ENCODE assay signal across 21 cellular contexts in genomic region chr11:89516496-89516895, GRCh38. TPM values are rescaled to one million over a fixed set of nuclear protein-coding genes. Genes with fewer than 3 reads are reported as not detected.
"Had no signal": no experiment of that assay in that cellular context is flagged by ENCODE, and none has a peak within 500 bp of the region (broad histone marks: within the 10 kb centered on the region; RNA-seq: fewer than 3 reads in every experiment).

No MANE protein-coding gene starts in this region.

- H3K27me3 Mint-ChIP-seq: naive thymus-derived CD8-positive, alpha-beta T cell had no signal

- H3K4me3 Mint-ChIP-seq: naive thymus-derived CD8-positive, alpha-beta T cell; neural crest cell had no signal

- ATAC-seq: left colon; left ventricle myocardium superior; mucosa of descending colon; naive thymus-derived CD8-positive, alpha-beta T cell had no signal

- H3K4me3 ChIP-seq: colonic mucosa, lung, mucosa of descending colon, ovary, right atrium auricular region, sigmoid colon, upper lobe of left lung, uterus had no signal

- H3K4me1 ChIP-seq: colonic mucosa, right atrium auricular region, sigmoid colon, upper lobe of left lung, uterus had no signal

- H3K27ac Mint-ChIP-seq: naive thymus-derived CD8-positive, alpha-beta T cell had no signal

- H3K27me3 ChIP-seq: colonic mucosa, ovary, right atrium auricular region, sigmoid colon, upper lobe of left lung, uterus had no signal

- H3K9me3 ChIP-seq: colonic mucosa, mucosa of descending colon, ovary, sigmoid colon, upper lobe of left lung, uterus had no signal

- H3K36me3 ChIP-seq: colonic mucosa, ovary, right atrium auricular region, sigmoid colon, upper lobe of left lung, uterus had no signal

- H3K27ac ChIP-seq: colonic mucosa, ovary, right atrium auricular region, sigmoid colon, upper lobe of left lung, uterus had no signal

- H3K36me3 Mint-ChIP-seq: naive thymus-derived CD8-positive, alpha-beta T cell had no signal

- H3K4me1 Mint-ChIP-seq: naive thymus-derived CD8-positive, alpha-beta T cell; neural crest cell had no signal

- DNase-seq: colonic mucosa; dermis blood vessel endothelial cell; foreskin melanocyte; head of caudate nucleus; hippocampal formation; left colon; left ventricle myocardium superior; mesenchymal stem cell; mucosa of descending colon; naive thymus-derived CD8-positive, alpha-beta T cell; nucleus accumbens; ovary; sigmoid colon; small intestine; stimulated activated CD4-positive, alpha-beta T cell treated with anti-CD3 and anti-CD28 coated beads, Interleukin-2, amount 100 ng/mL, for 48 hours; stimulated activated naive CD4-positive, alpha-beta T cell treated with Interleukin-2 at 50 U/mL for 16 hours; upper lobe of left lung; uterus had no signal

RNA-seq across cellular contexts. Expression of gene NOX4, which starts 25.3 kb away (rescaled TPM):
- total RNA-seq: naive thymus-derived CD8-positive, alpha-beta T cell had no signal
- polyA plus RNA-seq: naive thymus-derived CD8-positive, alpha-beta T cell had no signal
